ENCODE assay signal across 2 cellular contexts in genomic region chr4:6673660-6674499, GRCh38.
A peak's percentile ranks its signal among the peaks of the same experiment; 100 is the strongest.
TF ChIP-seq lines count a peak whose summit lies in the region.

No MANE protein-coding gene starts in this region.

TF ChIP-seq in IMR-90, 13 proteins besides CTCF, POLR2A, EP300 and RAD21:
- TF ChIP-seq MAZ (IDR thresholded peaks at IDR 0.05; ENCODE audit: borderline replicate concordance, low read depth, low read length) (peak; percentile 49; the same call in 1 of the 2 replicates), BHLHE40 (IDR thresholded peaks at IDR 0.05; ENCODE audit: low read depth, low read length) (peak; percentile 18; the same call in 1 of the 2 replicates), RCOR1 (IDR thresholded peaks at IDR 0.05; ENCODE audit: insufficient replicate concordance, low read length) (no peak), NFE2L2 (IDR thresholded peaks at IDR 0.05; ENCODE audit: low read depth, low read length) (no peak), RFX5 (IDR thresholded peaks at IDR 0.05; ENCODE audit: low read depth, low read length) (no peak), FOS (IDR thresholded peaks at IDR 0.05; ENCODE audit: low read depth, low read length) (no peak), ELK1 (IDR thresholded peaks at IDR 0.05; ENCODE audit: borderline replicate concordance, low read depth, low read length) (no peak), MXI1 (IDR thresholded peaks at IDR 0.05; ENCODE audit: borderline replicate concordance, low read depth, low read length) (peak; percentile 93), CHD1 (IDR thresholded peaks at IDR 0.05; ENCODE audit: low read depth, low read length) (no peak), MAFK (IDR thresholded peaks at IDR 0.05; ENCODE audit: low read depth, low read length) (no peak), SMC3 (IDR thresholded peaks at IDR 0.05; ENCODE audit: low read depth, low read length) (no peak), CEBPB (IDR thresholded peaks at IDR 0.05; ENCODE audit: low read depth, low read length) (no peak)
- TF ChIP-seq, protein P1, sequence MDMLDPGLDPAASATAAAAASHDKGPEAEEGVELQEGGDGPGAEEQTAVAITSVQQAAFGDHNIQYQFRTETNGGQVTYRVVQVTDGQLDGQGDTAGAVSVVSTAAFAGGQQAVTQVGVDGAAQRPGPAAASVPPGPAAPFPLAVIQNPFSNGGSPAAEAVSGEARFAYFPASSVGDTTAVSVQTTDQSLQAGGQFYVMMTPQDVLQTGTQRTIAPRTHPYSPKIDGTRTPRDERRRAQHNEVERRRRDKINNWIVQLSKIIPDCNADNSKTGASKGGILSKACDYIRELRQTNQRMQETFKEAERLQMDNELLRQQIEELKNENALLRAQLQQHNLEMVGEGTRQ (IDR thresholded peaks at IDR 0.05; ENCODE audit: low read depth, low read length) = 0 out of 2 replicates have a peak, but pooled peaks have one; percentile 1
TF ChIP-seq in IMR-90: peak in this region for 4.

TF ChIP-seq in PFSK-1, 5 proteins besides CTCF, POLR2A, EP300 and RAD21:
- peak; percentile 37 for TF ChIP-seq FOXP2 (optimal IDR thresholded peaks at IDR 0.05; ENCODE audit: borderline replicate concordance, extremely low read depth, extremely low read length, insufficient read depth)
- TF ChIP-seq TAF1 (IDR thresholded peaks at IDR 0.05; ENCODE audit: borderline replicate concordance, insufficient read depth, low read length) = peak; percentile 95; the same call in 1 of the 2 replicates
- TF ChIP-seq POLR2AphosphoS5 (IDR thresholded peaks at IDR 0.05; ENCODE audit: low read depth, low read length) = peak; percentile 46; the same call in 1 of the 2 replicates
- peak; percentile 26; the same call in 1 of the 2 replicates for TF ChIP-seq SIN3A (IDR thresholded peaks at IDR 0.05; ENCODE audit: borderline replicate concordance, insufficient read depth, low read length)
- TF ChIP-seq REST (IDR thresholded peaks at IDR 0.05; ENCODE audit: insufficient read depth in 1 of 2, low read depth in 2 of 2, low read length in 2 of 2) = no peak
TF ChIP-seq in PFSK-1: peak in this region for 4.
